Comparison of ENCODE assay signal across 1 cellular context in the genomic region with DNA sequence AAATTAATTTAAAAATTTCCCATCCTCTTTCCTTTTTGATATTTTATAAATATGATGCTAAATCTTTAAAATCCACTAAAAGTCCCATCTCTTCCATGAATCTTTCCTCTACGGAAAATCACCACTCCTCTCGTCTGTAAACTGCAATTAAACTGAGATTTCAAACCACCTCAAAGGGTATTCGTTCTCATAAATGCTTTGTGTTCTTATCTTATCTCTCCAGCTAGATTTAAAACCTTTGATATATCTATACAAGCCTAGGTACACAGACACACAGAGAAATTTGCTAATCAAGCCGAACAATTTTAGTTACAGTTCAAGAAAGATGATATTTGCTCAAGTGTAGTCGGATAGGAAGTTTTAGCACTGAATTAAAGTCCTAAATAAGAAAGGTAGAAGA.
TF ChIP-seq lines count a peak whose summit lies in the region.

No MANE protein-coding gene starts in this region.

TF ChIP-seq in GM23338, 12 proteins besides CTCF, POLR2A, EP300 and RAD21 (continued from another document):
- TF ChIP-seq NANOG (IDR thresholded peaks at IDR 0.05; ENCODE audit: borderline replicate concordance): no peak
- TF ChIP-seq EZH2phosphoT487 (IDR thresholded peaks at IDR 0.05; ENCODE audit: unreplicated experiment): no peak
- TF ChIP-seq REST (IDR thresholded peaks at IDR 0.05; ENCODE audit: unreplicated experiment): no peak
- TF ChIP-seq, protein P1, sequence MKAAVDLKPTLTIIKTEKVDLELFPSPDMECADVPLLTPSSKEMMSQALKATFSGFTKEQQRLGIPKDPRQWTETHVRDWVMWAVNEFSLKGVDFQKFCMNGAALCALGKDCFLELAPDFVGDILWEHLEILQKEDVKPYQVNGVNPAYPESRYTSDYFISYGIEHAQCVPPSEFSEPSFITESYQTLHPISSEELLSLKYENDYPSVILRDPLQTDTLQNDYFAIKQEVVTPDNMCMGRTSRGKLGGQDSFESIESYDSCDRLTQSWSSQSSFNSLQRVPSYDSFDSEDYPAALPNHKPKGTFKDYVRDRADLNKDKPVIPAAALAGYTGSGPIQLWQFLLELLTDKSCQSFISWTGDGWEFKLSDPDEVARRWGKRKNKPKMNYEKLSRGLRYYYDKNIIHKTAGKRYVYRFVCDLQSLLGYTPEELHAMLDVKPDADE (IDR thresholded peaks at IDR 0.05): no peak
- TF ChIP-seq POLR2AphosphoS5 (IDR thresholded peaks at IDR 0.05; ENCODE audit: low read depth): no peak
- no peak for TF ChIP-seq EZH2 (IDR thresholded peaks at IDR 0.05; ENCODE audit: low read depth, unreplicated experiment)
- no peak for TF ChIP-seq STAT1 (IDR thresholded peaks at IDR 0.05; ENCODE audit: unreplicated experiment)
- TF ChIP-seq ZNF114 (CRISPR knock-in tag; IDR thresholded peaks at IDR 0.05): no peak
